ENCODE assay signal across 8 cellular contexts in the genomic region with DNA sequence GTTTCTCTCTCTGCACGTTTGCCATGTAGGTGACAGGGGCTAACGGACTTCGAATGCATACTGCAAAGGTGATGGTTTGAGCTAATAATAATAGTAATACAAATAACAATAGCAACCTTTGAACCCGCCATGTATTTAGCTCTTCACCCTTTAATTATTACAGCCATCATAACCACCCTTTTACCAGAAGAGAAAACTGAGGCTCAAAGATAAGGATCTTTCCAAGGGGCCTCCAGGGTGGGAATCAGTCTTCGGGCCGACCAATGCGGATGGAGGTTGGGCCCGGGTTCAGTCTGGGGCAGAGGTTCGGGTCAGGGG. TPM values are rescaled to one million over a fixed set of nuclear protein-coding genes. Genes with fewer than 3 reads are reported as not detected.
DNase-seq lines count a peak whose midpoint lies in the region; ATAC-seq and TF ChIP-seq lines count a peak whose summit lies in the region.

No MANE protein-coding gene starts in this region.

- H3K4me1 ChIP-seq in mammary epithelial cell (ENCODE audit: insufficient read depth, low read length) (peaks cover 22% of the 10 kb centered on the region), mucosa of rectum (ENCODE audit: control insufficient read depth in 2 of 2, insufficient read depth in 2 of 2, low read length in 2 of 2) (peaks cover 18 to 35% of the 10 kb centered on the region in 2 donors)

- H3K27me3 ChIP-seq in mammary epithelial cell (ENCODE audit: insufficient read depth, low read length) (no peaks in the 10 kb centered on the region), mucosa of rectum (ENCODE audit: control insufficient read depth in 2 of 2, insufficient read depth in 2 of 2, low read length in 2 of 2) (no peaks in the 10 kb centered on the region)

- H4K20me1 ChIP-seq in mammary epithelial cell (ENCODE audit: insufficient read depth, low read length): no peaks in the 10 kb centered on the region

- DNase-seq in mammary epithelial cell: no peak
- DNase-seq in GM03348 (ENCODE audit: low spot score): no peak
- DNase-seq in D341Med (ENCODE audit: low spot score): no peak
- DNase-seq in left colon: no peak

- peak overlapping the region; percentile 96 for H3K4me2 ChIP-seq in mammary epithelial cell (ENCODE audit: insufficient read depth, low read depth, low read length)

- ATAC-seq in HG03521 (IDR thresholded peaks at IDR 0.05; ENCODE audit: unreplicated experiment) (peak; percentile 11), HG03460 (IDR thresholded peaks at IDR 0.05; ENCODE audit: unreplicated experiment) (no peak), left colon (no peak)

- H2AFZ ChIP-seq in mammary epithelial cell (ENCODE audit: low read depth, low read length): peak overlapping the region; percentile 88

- H3K9ac ChIP-seq in mammary epithelial cell (ENCODE audit: insufficient read depth, low read length) (peak overlapping the region; percentile 77), mucosa of rectum (ENCODE audit: low read depth in 1 of 2, low read length in 2 of 2) (peak overlapping the region; percentile 79 to 85)

- dilution Hi-C loops in mammary epithelial cell (cut with HindIII; ENCODE audit: low sequenced_read_pairs): no loop called here

- CTCF ChIA-PET in mammary epithelial cell (lab: Charles Lee; ENCODE audit: low non-redundant PET): interaction anchor here (1.4 kb wide), 1 partner anchor 28 kb away, joined by 5 read pairs; no protein-coding TSS in a partner anchor

- in situ Hi-C loops in mammary epithelial cell (cut with MboI; ENCODE audit: low sequenced_read_pairs in 2 of 2): loop anchor here in 1 of 2 donors (10.0 kb wide), 1 partner anchor 114 kb away; the partner anchor contains the start of gene JADE2

- H3K9me3 ChIP-seq in mammary epithelial cell (replicated peaks; ENCODE audit: insufficient read depth, low read length): no peaks in the 10 kb centered on the region
- no peaks in the 10 kb centered on the region for H3K9me3 ChIP-seq in mucosa of rectum (ENCODE audit: control insufficient read depth in 2 of 2, low read length in 2 of 2)

- BruUV-seq in mammary epithelial cell (replicated peaks; lab: Mats Ljungman, UMichigan): TSS peak; percentile 68

- peak overlapping the region; percentile 95 for H3K27ac ChIP-seq in 22Rv1
- peak overlapping the region; percentile 28 for H3K27ac ChIP-seq in mammary epithelial cell (ENCODE audit: insufficient read depth, low read depth, low read length)
- peak overlapping the region in 1 of 2 donors; percentile 75 for H3K27ac ChIP-seq in mucosa of rectum (ENCODE audit: low read depth in 2 of 2, low read length in 2 of 2)

- intact Hi-C loops in mammary epithelial cell (cut with micrococcal nuclease) (loop anchor here (1.0 kb wide), 2 partner anchors 116 to 166 kb away; no protein-coding TSS in a partner anchor), left colon (cut with DNase I, micrococcal nuclease) (loop anchor here in 1 of 2 donors (10.0 kb wide), 1 partner anchor 114 kb away; the partner anchor contains the start of gene JADE2)

- H3K36me3 ChIP-seq in mammary epithelial cell (ENCODE audit: insufficient read depth, low read length): no peaks in the 10 kb centered on the region
- H3K36me3 ChIP-seq in mucosa of rectum (ENCODE audit: control insufficient read depth in 2 of 2, insufficient read depth in 2 of 2, low read length in 2 of 2): peaks cover 0 to 7% of the 10 kb centered on the region in 2 donors

- 9% methylated on average over 9 of the region's 9 CpGs for WGBS in mammary epithelial cell (ENCODE audit: low coverage, missing lambda C conversion rate)

- H3K4me3 ChIP-seq in mammary epithelial cell (replicated peaks in 1 of 3; ENCODE audit: insufficient read depth in 1 of 3, low read depth in 2 of 3, low read length in 3 of 3) (peak overlapping the region; percentile 85 to 91 (median 87)), mucosa of rectum (ENCODE audit: low read length in 2 of 2) (peak overlapping the region; percentile 87 to 89)

- H3K79me2 ChIP-seq in mammary epithelial cell (ENCODE audit: insufficient read depth, low read length): peaks cover 21% of the 10 kb centered on the region

- TF ChIP-seq CTCF in 22Rv1 (IDR thresholded peaks at IDR 0.05) (no peak), mammary epithelial cell (conservative IDR thresholded peaks at IDR 0.05 in 1 of 2, IDR thresholded peaks at IDR 0.05 in 1 of 2; ENCODE audit: extremely low read depth in 1 of 2, insufficient read depth in 1 of 2, low read depth in 1 of 2, low read length in 2 of 2) (no peak)

RNA-seq across cellular contexts. Expression of gene CDKN2AIPNL, which starts 0.5 kb away (rescaled TPM):
- total RNA-seq in mammary epithelial cell (10 to 100 TPM; 28.7 to 30.0 TPM), left colon (10 to 100 TPM; 15.0 to 19.3 TPM)
- 17.5 TPM for polyA plus RNA-seq in mammary epithelial cell
- 4.7 TPM for polyA minus RNA-seq in mammary epithelial cell

RNA-seq across cellular contexts. Expression of gene UBE2B, which starts 39.8 kb away (rescaled TPM):
- total RNA-seq in mammary epithelial cell (10 to 100 TPM; 37.2 to 83.3 TPM), left colon (100 to 1,000 TPM in 1 of 2 donors, 10 to 100 TPM in 1; 59.6 to 102 TPM)
- 29.6 TPM for polyA plus RNA-seq in mammary epithelial cell
- polyA minus RNA-seq in mammary epithelial cell: 14.2 TPM

RNA-seq across cellular contexts. Expression of gene CDKL3, which starts 44.2 kb away (rescaled TPM):
- total RNA-seq in mammary epithelial cell: under 1 TPM; 0.71 to 0.83 TPM
- 0.43 TPM for polyA plus RNA-seq in mammary epithelial cell
- polyA minus RNA-seq in mammary epithelial cell: not detected
- total RNA-seq in left colon: under 1 TPM in 1 of 2 donors, not detected in 1; 0.70 TPM
